Comparison of ENCODE assay signal across 8 cellular contexts in the genomic region with DNA sequence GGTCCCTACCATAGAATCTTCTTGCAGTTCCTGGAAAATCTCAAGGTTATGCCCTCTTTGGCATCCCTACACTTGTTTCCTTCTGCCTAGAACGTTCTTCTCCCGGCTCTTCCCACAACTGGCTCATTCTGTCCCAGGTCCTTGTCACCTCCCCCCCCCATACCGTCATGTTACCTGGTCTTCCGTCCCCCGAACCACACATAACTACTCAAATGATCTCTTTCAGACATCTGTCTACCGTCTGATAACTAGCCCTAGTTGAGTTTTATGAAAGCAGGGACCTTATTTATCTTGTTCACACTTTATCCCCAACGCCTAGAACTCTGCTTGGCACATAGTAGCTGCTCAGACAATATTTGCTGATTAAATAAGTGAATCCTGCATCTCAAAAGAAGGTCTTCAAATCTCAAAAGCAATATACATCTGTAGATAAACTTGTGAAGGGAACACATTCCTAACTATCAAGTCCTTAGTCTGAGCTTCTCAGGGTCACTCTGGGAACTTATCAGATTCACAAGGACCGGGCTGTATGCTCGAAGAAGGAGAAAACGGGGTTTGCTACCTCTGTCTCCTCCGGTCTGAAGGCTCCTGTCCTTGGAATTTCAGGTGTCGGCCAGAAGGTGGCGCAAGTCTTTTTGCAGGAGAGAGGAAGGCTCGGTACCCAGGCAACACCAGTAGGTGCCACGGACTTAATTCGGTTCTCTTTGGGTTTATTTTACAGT. TPM values are rescaled to one million over a fixed set of nuclear protein-coding genes. Genes with fewer than 3 reads are reported as not detected.
DNase-seq lines count a peak whose midpoint lies in the region; ATAC-seq, FAIRE-seq and TF ChIP-seq lines count a peak whose summit lies in the region.

No MANE protein-coding gene starts in this region.

- POLR2A ChIA-PET in Caco-2 (lab: Charles Lee), result no interaction called here

- no peaks in the 10 kb centered on the region for H3K4me1 Mint-ChIP-seq in Caco-2 (ENCODE audit: low read depth, unreplicated experiment)

- TF ChIP-seq POLR2A in Peyer's patch (IDR thresholded peaks at IDR 0.05), result no peak
- TF ChIP-seq POLR2A in ovary (IDR thresholded peaks at IDR 0.05), result no peak
- no peak for TF ChIP-seq POLR2A in thyroid gland (IDR thresholded peaks at IDR 0.05)

- no peaks in the 10 kb centered on the region for H3K9me3 Mint-ChIP-seq in Caco-2 (ENCODE audit: unreplicated experiment)

- DNase-seq in Caco-2 (peak; percentile 60 to 66), HTR-8/SVneo (ENCODE audit: insufficient read length, low spot score) (peak; percentile 79), Peyer's patch (peak in 2 of 3 donors; percentile 78 to 87), fibroblast of the conjunctiva (ENCODE audit: low read depth) (peak; percentile 69), ovary (peak; percentile 71 to 85 (median 77)), thyroid gland (peak; percentile 69 to 81)
- DNase-seq in activated T-helper 1 cell treated with anti-CD3 and anti-CD28 coated beads, Interleukin-2, amount 50 U/mL, for 16 hours (ENCODE audit: low read depth in 1 of 2, low spot score in 1 of 2), result peak; percentile 60

- TF ChIP-seq CTCF in Caco-2 (IDR thresholded peaks at IDR 0.05; ENCODE audit: insufficient read depth in 1 of 2, low read depth in 1 of 2, low read length in 1 of 2, severe bottlenecking in 1 of 2, unreplicated experiment in 1 of 2) (peak; percentile 86 to 89), Peyer's patch (IDR thresholded peaks at IDR 0.05) (peak; percentile 58 to 83 (median 71)), ovary (IDR thresholded peaks at IDR 0.05) (peak in 2 of 3 donors; percentile 71 to 74), thyroid gland (IDR thresholded peaks at IDR 0.05) (peak; percentile 63 to 83 (median 73))

- intact Hi-C loops in Caco-2 (cut with micrococcal nuclease; ENCODE audit: unreplicated experiment) (loop anchor here (1.0 to 5.0 kb wide), 2 partner anchors 153 to 365 kb away; no protein-coding TSS in a partner anchor), ovary (cut with DNase I) (loop anchor here in 3 of 4 donors (5.0 kb wide), 4 partner anchors 40 to 155 kb away; no protein-coding TSS in a partner anchor), thyroid gland (cut with DNase I) (loop anchor here (5.0 to 10.0 kb wide), 2 partner anchors 77 to 160 kb away; no protein-coding TSS in a partner anchor)

- H3K36me3 ChIP-seq in Caco-2 (ENCODE audit: control insufficient read depth, insufficient read depth, low read length) (no peaks in the 10 kb centered on the region), Peyer's patch (peaks cover 0 to 7% (median 0%) of the 10 kb centered on the region in 3 donors), ovary (no peaks in the 10 kb centered on the region), thyroid gland (no peaks in the 10 kb centered on the region)

- FAIRE-seq in HTR-8/SVneo (lab: Jason Lieb, UNC), result no peak

- H3K4me1 ChIP-seq in Caco-2, result no peaks in the 10 kb centered on the region
- H3K4me1 ChIP-seq in Peyer's patch, result peaks cover 0 to 34% (median 8%) of the 10 kb centered on the region in 4 donors
- peaks cover 13% of the 10 kb centered on the region for H3K4me1 ChIP-seq in ovary (ENCODE audit: insufficient read depth)
- H3K4me1 ChIP-seq in thyroid gland, result peaks cover 3 to 6% of the 10 kb centered on the region in 2 donors

- WGBS in ovary, 3 donors, result 31 to 32% (median 32%) methylated on average over 16 of the region's 16 CpGs
- WGBS in thyroid gland, 2 donors, result 33 to 35% methylated on average over 16 of the region's 16 CpGs

- H3K27ac ChIP-seq in Peyer's patch (peak overlapping the region; percentile 21 to 65 (median 48)), ovary (no peak overlapping the region), thyroid gland (peak overlapping the region in 1 of 3 donors; percentile 23)

- TF ChIP-seq EP300 in ovary (IDR thresholded peaks at IDR 0.05), result no peak

- H3K9me3 ChIP-seq in Caco-2, result no peaks in the 10 kb centered on the region
- no peaks in the 10 kb centered on the region for H3K9me3 ChIP-seq in Peyer's patch
- H3K9me3 ChIP-seq in ovary, result no peaks in the 10 kb centered on the region
- H3K9me3 ChIP-seq in thyroid gland, result no peaks in the 10 kb centered on the region

- H3K27ac Mint-ChIP-seq in Caco-2 (ENCODE audit: unreplicated experiment), result no peak overlapping the region

- no TSS peak for BruUV-seq in Caco-2 (replicated peaks; lab: Mats Ljungman, UMichigan)

- peak; percentile 78 for ATAC-seq in GM21360 (IDR thresholded peaks at IDR 0.05; ENCODE audit: unreplicated experiment)

- no peak overlapping the region for H3K4me3 Mint-ChIP-seq in Caco-2 (ENCODE audit: unreplicated experiment)

- peaks cover 35% of the 10 kb centered on the region for H3K27me3 Mint-ChIP-seq in Caco-2 (ENCODE audit: insufficient read depth, unreplicated experiment)

- H3K27me3 ChIP-seq in Caco-2 (replicated peaks; ENCODE audit: control insufficient read depth, insufficient read depth, low read length) (peaks cover 1% of the 10 kb centered on the region; the same call in 1 of the 2 replicates), Peyer's patch (no peaks in the 10 kb centered on the region), ovary (no peaks in the 10 kb centered on the region), thyroid gland (no peaks in the 10 kb centered on the region)

- CTCF ChIA-PET in Caco-2 (lab: Charles Lee), result no interaction called here

- H3K4me3 ChIP-seq in Caco-2 (ENCODE audit: low read depth, low read length) (no peak overlapping the region), Peyer's patch (no peak overlapping the region), ovary (no peak overlapping the region), thyroid gland (replicated peaks in 1 of 3) (no peak overlapping the region)

- H3K36me3 Mint-ChIP-seq in Caco-2 (ENCODE audit: insufficient read depth, unreplicated experiment), result no peaks in the 10 kb centered on the region

RNA-seq across cellular contexts. Expression of gene LCP2, which starts 30.0 kb away (rescaled TPM):
- total RNA-seq in Caco-2 (2022) (not detected in 2 replicates), Peyer's patch (100 to 1,000 TPM in 1 of 4 donors, 10 to 100 TPM in 3; 27.1 to 139 (median 33.9) TPM), ovary (10 to 100 TPM in 3 of 7 donors, 1 to 10 TPM in 4; 5.0 to 15.7 (median 6.4) TPM), thyroid gland (10 to 100 TPM in 1 of 4 donors, 1 to 10 TPM in 3; 3.2 to 22.7 (median 6.9) TPM)
- 10 to 100 TPM in 1 of 2 donors, 1 to 10 TPM in 1; 3.1 to 31.1 TPM for polyA plus RNA-seq in ovary

RNA-seq across cellular contexts. Expression of gene C5orf58, which starts 34.8 kb away (rescaled TPM):
- total RNA-seq in Caco-2 (2022) (not detected in 2 replicates), Peyer's patch (not detected), ovary (not detected), thyroid gland (not detected)
- polyA plus RNA-seq in ovary, result under 1 TPM in 1 of 2 donors, not detected in 1; 0.36 TPM

Comparison
In these comparisons a context has a peak if more than half of its experiments do, and no peak if none do; other contexts are left out.
1. H3K27ac ChIP-seq: peak in Peyer's patch (4 of 4); none in ovary (0 of 2).
2. Peak in every context shown above with its lines, with median percentiles within 50 percentile points of each other: DNase-seq and CTCF ChIP-seq.